ENCODE assay signal across 1 cellular context in genomic region chr3:47414161-47414564, GRCh38.
TF ChIP-seq lines count a peak whose summit lies in the region.

No MANE protein-coding gene starts in this region.

TF ChIP-seq in HepG2, 621 proteins besides CTCF, POLR2A, EP300 and RAD21 (continued from another document and continues in another):
- 0 out of 2 replicates have a peak, but pooled peaks have one; percentile 43 for TF ChIP-seq ZNF609 (CRISPR knock-in tag; IDR thresholded peaks at IDR 0.05; ENCODE audit: borderline replicate concordance)
- TF ChIP-seq GATAD2A (CRISPR knock-in tag; IDR thresholded peaks at IDR 0.05): 0 out of 2 replicates have a peak, but pooled peaks have one; percentile 10
- no peak for TF ChIP-seq TFAP4 (IDR thresholded peaks at IDR 0.05; ENCODE audit: borderline replicate concordance, low read depth)
- TF ChIP-seq AGO2 (optimal IDR thresholded peaks at IDR 0.05; ENCODE audit: low read depth, low read length): peak; percentile 53
- no peak for TF ChIP-seq RCOR2 (CRISPR knock-in tag; IDR thresholded peaks at IDR 0.05)
- TF ChIP-seq HNF4G (IDR thresholded peaks at IDR 0.05; ENCODE audit: borderline replicate concordance, low read depth, low read length): peak; percentile 29; the same call in 1 of the 2 replicates
- TF ChIP-seq HNF4G (CRISPR knock-in tag; IDR thresholded peaks at IDR 0.05; ENCODE audit: borderline replicate concordance, low read depth): no peak
- no peak for TF ChIP-seq SNAI1 (CRISPR knock-in tag; IDR thresholded peaks at IDR 0.05; ENCODE audit: borderline replicate concordance)
- no peak for TF ChIP-seq NR2F2 (IDR thresholded peaks at IDR 0.05; ENCODE audit: borderline replicate concordance, low read depth)
- no peak for TF ChIP-seq ZNF713 (CRISPR knock-in tag; IDR thresholded peaks at IDR 0.05)
- 0 out of 2 replicates have a peak, but pooled peaks have one; percentile 32 for TF ChIP-seq ARID4A (CRISPR knock-in tag; IDR thresholded peaks at IDR 0.05; ENCODE audit: borderline replicate concordance)
- peak; percentile 29; the same call in 1 of the 2 replicates for TF ChIP-seq TBX2 (CRISPR knock-in tag; IDR thresholded peaks at IDR 0.05; ENCODE audit: borderline replicate concordance)
- 0 out of 2 replicates have a peak, but pooled peaks have one; percentile 26 for TF ChIP-seq ESRRA (CRISPR knock-in tag; IDR thresholded peaks at IDR 0.05; ENCODE audit: low read depth)
- TF ChIP-seq ZNF101 (CRISPR knock-in tag; IDR thresholded peaks at IDR 0.05; ENCODE audit: borderline replicate concordance, low read depth): no peak
- TF ChIP-seq FOXP4 (CRISPR knock-in tag; IDR thresholded peaks at IDR 0.05): peak; percentile 30; the same call in 1 of the 2 replicates
- TF ChIP-seq PAWR (CRISPR knock-in tag; IDR thresholded peaks at IDR 0.05; ENCODE audit: borderline replicate concordance): no peak
- TF ChIP-seq MAFK (conservative IDR thresholded peaks at IDR 0.05 in 1 of 2, IDR thresholded peaks at IDR 0.05 in 1 of 2; ENCODE audit: low read length in 2 of 2): no peak
- TF ChIP-seq HNRNPL (IDR thresholded peaks at IDR 0.05; ENCODE audit: low read depth, low read length): no peak
- no peak for TF ChIP-seq ZNF644 (CRISPR knock-in tag; IDR thresholded peaks at IDR 0.05; ENCODE audit: low read depth)
- peak; percentile 6; the same call in 1 of the 2 replicates for TF ChIP-seq MED1 (CRISPR knock-in tag; IDR thresholded peaks at IDR 0.05)
- TF ChIP-seq FOXA1 (IDR thresholded peaks at IDR 0.05): no peak
- peak; percentile 57 for TF ChIP-seq FOXA1 (CRISPR knock-in tag; IDR thresholded peaks at IDR 0.05)
- 0 out of 2 replicates have a peak, but pooled peaks have one; percentile 14 for TF ChIP-seq ZNF350 (CRISPR knock-in tag; IDR thresholded peaks at IDR 0.05; ENCODE audit: borderline replicate concordance, low read depth)
- no peak for TF ChIP-seq SMYD3 (CRISPR knock-in tag; IDR thresholded peaks at IDR 0.05)
- TF ChIP-seq ZNF143 (CRISPR knock-in tag; IDR thresholded peaks at IDR 0.05): no peak
- 0 out of 2 replicates have a peak, but pooled peaks have one; percentile 28 for TF ChIP-seq THAP9 (CRISPR knock-in tag; IDR thresholded peaks at IDR 0.05; ENCODE audit: borderline replicate concordance)
- TF ChIP-seq PATZ1 (CRISPR knock-in tag; IDR thresholded peaks at IDR 0.05): peak; percentile 52; the same call in 1 of the 2 replicates
- TF ChIP-seq ZNF737 (CRISPR knock-in tag; IDR thresholded peaks at IDR 0.05; ENCODE audit: borderline replicate concordance): no peak
- 0 out of 2 replicates have a peak, but pooled peaks have one; percentile 30 for TF ChIP-seq RARA (CRISPR knock-in tag; IDR thresholded peaks at IDR 0.05)
- peak; percentile 25; the same call in 1 of the 2 replicates for TF ChIP-seq ETV5 (CRISPR knock-in tag; IDR thresholded peaks at IDR 0.05; ENCODE audit: borderline replicate concordance)
- 0 out of 2 replicates have a peak, but pooled peaks have one; percentile 34 for TF ChIP-seq ZNF260 (CRISPR knock-in tag; IDR thresholded peaks at IDR 0.05; ENCODE audit: borderline replicate concordance, low read depth)
- TF ChIP-seq FOXA3 (CRISPR knock-in tag; IDR thresholded peaks at IDR 0.05): no peak; the same call in 1 of the 2 replicates
- no peak for TF ChIP-seq ZNF674 (CRISPR knock-in tag; IDR thresholded peaks at IDR 0.05; ENCODE audit: low read depth)
- TF ChIP-seq ZNF3 (CRISPR knock-in tag; IDR thresholded peaks at IDR 0.05): no peak
- TF ChIP-seq ZNF772 (CRISPR knock-in tag; IDR thresholded peaks at IDR 0.05): 0 out of 2 replicates have a peak, but pooled peaks have one; percentile 33
- no peak for TF ChIP-seq ZNF253 (CRISPR knock-in tag; IDR thresholded peaks at IDR 0.05; ENCODE audit: borderline replicate concordance)
- no peak for TF ChIP-seq PRMT3 (CRISPR knock-in tag; IDR thresholded peaks at IDR 0.05; ENCODE audit: borderline replicate concordance, low read depth)
- TF ChIP-seq ZNF317 (CRISPR knock-in tag; IDR thresholded peaks at IDR 0.05): no peak
- TF ChIP-seq RXRA (CRISPR knock-in tag; IDR thresholded peaks at IDR 0.05): peak; percentile 46
- no peak for TF ChIP-seq IKZF4 (CRISPR knock-in tag; IDR thresholded peaks at IDR 0.05; ENCODE audit: borderline replicate concordance, low read depth, not compliant biosample characterization)
